ENCODE assay signal across 10 cellular contexts in the genomic region with DNA sequence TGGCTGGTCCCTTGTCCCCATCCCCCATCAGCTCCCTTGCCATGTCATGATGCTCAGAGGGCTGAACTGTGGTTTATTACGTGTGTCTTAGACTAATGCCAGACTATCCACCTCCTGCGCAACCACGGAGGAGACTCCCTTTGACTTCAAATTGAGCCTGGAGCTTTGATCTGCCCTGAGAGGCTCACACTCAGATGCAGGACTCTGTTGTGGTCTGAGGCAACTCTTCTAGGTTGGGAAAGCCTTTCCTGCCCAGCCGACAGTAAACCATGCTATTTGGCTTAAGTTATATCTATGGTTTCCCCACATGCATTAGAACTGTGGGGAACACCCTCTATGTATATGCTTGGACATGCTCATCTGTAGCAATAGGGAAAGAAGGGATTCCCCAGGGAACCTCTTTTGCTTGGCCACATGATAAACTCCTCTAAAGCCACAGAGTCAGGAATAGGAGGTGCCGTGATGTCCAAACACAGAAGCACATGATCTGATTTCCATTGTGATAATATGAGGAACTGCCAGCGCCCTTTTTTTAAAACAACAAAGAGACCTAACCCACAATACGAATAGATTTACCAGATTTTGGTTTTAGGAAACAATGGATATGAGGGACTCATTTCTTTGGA. TPM values are rescaled to one million over a fixed set of nuclear protein-coding genes. Genes with fewer than 3 reads are reported as not detected.
DNase-seq lines count a peak whose midpoint lies in the region; ATAC-seq and TF ChIP-seq lines count a peak whose summit lies in the region.
"Had no signal": no experiment of that assay in that cellular context is flagged by ENCODE, and none has a peak within 500 bp of the region (broad histone marks: within the 10 kb centered on the region; RNA-seq: fewer than 3 reads in every experiment).

No MANE protein-coding gene starts in this region.

- WGBS in esophagus squamous epithelium, 2 donors, result 27 to 33% methylated on average over 4 to 7 of the region's 7 CpGs

- H3K36me3 ChIP-seq in esophagus squamous epithelium (no peaks in the 10 kb centered on the region), gastrocnemius medialis (no peaks in the 10 kb centered on the region), OCI-LY7 (ENCODE audit: insufficient read depth, low read length) (no peaks in the 10 kb centered on the region)
- H3K36me3 ChIP-seq: SJCRH30 had no signal

- TF ChIP-seq POLR2A in esophagus squamous epithelium (IDR thresholded peaks at IDR 0.05) (no peak), gastrocnemius medialis (IDR thresholded peaks at IDR 0.05) (no peak)

- CTCF ChIA-PET in OCI-LY7 (lab: Charles Lee; ENCODE audit: unreplicated experiment), result no interaction called here

- H3K27me3 ChIP-seq in HL-60 (ENCODE audit: insufficient read depth, poor library complexity, severe bottlenecking) (no peaks in the 10 kb centered on the region), esophagus squamous epithelium (no peaks in the 10 kb centered on the region), gastrocnemius medialis (no peaks in the 10 kb centered on the region)
- H3K27me3 ChIP-seq: SJCRH30 had no signal

- peaks cover 28 to 68% (median 51%) of the 10 kb centered on the region in 3 donors for H3K4me1 ChIP-seq in esophagus squamous epithelium
- H3K4me1 ChIP-seq in gastrocnemius medialis, result peaks cover 11 to 25% of the 10 kb centered on the region in 2 donors
- peaks cover 12% of the 10 kb centered on the region for H3K4me1 ChIP-seq in OCI-LY7 (ENCODE audit: insufficient read depth, low read length, poor library complexity, severe bottlenecking)

- H3K4me3 ChIP-seq in HL-60 (replicated peaks; ENCODE audit: insufficient read depth, low read length) (no peak overlapping the region), esophagus squamous epithelium (no peak overlapping the region), gastrocnemius medialis (no peak overlapping the region), OCI-LY7 (ENCODE audit: low read depth, low read length, poor library complexity, severe bottlenecking) (no peak overlapping the region)
- H3K4me3 ChIP-seq: SJCRH30 had no signal

- H3K79me2 ChIP-seq in OCI-LY7 (ENCODE audit: insufficient read depth, low read depth, low read length), result no peaks in the 10 kb centered on the region

- no peaks in the 10 kb centered on the region for H4K20me1 ChIP-seq in OCI-LY7 (ENCODE audit: insufficient read depth, low read length)

- no peak for TF ChIP-seq CTCF in HL-60 (IDR thresholded peaks at IDR 0.05; ENCODE audit: insufficient read depth, low read length)
- no peak for TF ChIP-seq CTCF in esophagus squamous epithelium (IDR thresholded peaks at IDR 0.05)
- no peak for TF ChIP-seq CTCF in gastrocnemius medialis (IDR thresholded peaks at IDR 0.05 in 4 of 5, conservative IDR thresholded peaks at IDR 0.05 in 1 of 5)
- TF ChIP-seq CTCF in OCI-LY7 (conservative IDR thresholded peaks at IDR 0.05; ENCODE audit: low read length), result no peak

- intact Hi-C loops in esophagus squamous epithelium (cut with DNase I) (no loop called here), gastrocnemius medialis (cut with DNase I; ENCODE audit: low total_unique reads) (no loop called here), OCI-LY7 (cut with micrococcal nuclease; ENCODE audit: unreplicated experiment) (no loop called here)

- peak; percentile 55 to 67 for ATAC-seq in gastrocnemius medialis

- POLR2A ChIA-PET in OCI-LY7 (lab: Charles Lee), result interaction anchor here (0.6 to 1.5 kb wide), 2 partner anchors 14 to 418 kb away, joined by 4 read pairs; no protein-coding TSS in a partner anchor

- DNase-seq in HL-60 (ENCODE audit: low read depth in 1 of 2, low spot score in 1 of 2), result peak in 1 of 2 experiments; percentile 97
- DNase-seq in SKM-1 treated with dmso at 0.1 percent for 144 hours (lab: John Stamatoyannopoulos, UW; ENCODE audit: unreplicated experiment), result peak; percentile 53
- no peak for DNase-seq in esophagus squamous epithelium (lab: John Stamatoyannopoulos, UW)
- no peak for DNase-seq in gastrocnemius medialis
- no peak for DNase-seq in NCI-H82 (lab: John Stamatoyannopoulos, UW)
- DNase-seq in activated CD8-positive, alpha-beta memory T cell treated with anti-CD3 and anti-CD28 coated beads, Interleukin-2, amount 50 U/mL, for 4 hours, result no peak
- no peak for DNase-seq in GM19238 (ENCODE audit: insufficient read length, low spot score)
- no peak for DNase-seq in OCI-LY7 (ENCODE audit: low spot score)
- DNase-seq: Calu3, SJCRH30 had no signal

- no peak overlapping the region for H3K4me2 ChIP-seq in OCI-LY7 (ENCODE audit: low read length)

- H3K9me3 ChIP-seq in esophagus squamous epithelium (no peaks in the 10 kb centered on the region), gastrocnemius medialis (no peaks in the 10 kb centered on the region), OCI-LY7 (ENCODE audit: low read length) (no peaks in the 10 kb centered on the region)
- H3K9me3 ChIP-seq: SJCRH30 had no signal

- H3K27ac ChIP-seq in HL-60 (replicated peaks), result peak overlapping the region; percentile 73
- peak overlapping the region; percentile 68 to 86 (median 74) for H3K27ac ChIP-seq in esophagus squamous epithelium
- H3K27ac ChIP-seq in gastrocnemius medialis, result peak overlapping the region; percentile 69 to 84 (median 80)
- no peak overlapping the region for H3K27ac ChIP-seq in OCI-LY7 (ENCODE audit: low read depth, low read length, poor library complexity, severe bottlenecking)
- H3K27ac ChIP-seq: SJCRH30 had no signal

- no TSS peak for BruUV-seq in OCI-LY7 (replicated peaks; lab: Mats Ljungman, UMichigan)

- in situ Hi-C loops in gastrocnemius medialis (cut with MboI; ENCODE audit: low sequenced_read_pairs in 4 of 4), result no loop called here

- no peaks in the 10 kb centered on the region for H3K9me2 ChIP-seq in OCI-LY7 (ENCODE audit: insufficient read depth, low read length)

- H2AFZ ChIP-seq in OCI-LY7 (ENCODE audit: low read length), result no peak overlapping the region

RNA-seq across cellular contexts. Expression of a gene that starts 11.1 kb away (rescaled TPM):
- 100 to 1,000 TPM; 234 to 565 (median 415) TPM for total RNA-seq in esophagus squamous epithelium
- total RNA-seq in gastrocnemius medialis, result 100 to 1,000 TPM in 1 of 4 donors, 10 to 100 TPM in 3; 68.0 to 124 (median 80.6) TPM
- total RNA-seq in OCI-LY7 (2014; rRNA removed; shearing (Covaris generic)), result not detected in 2 replicates
- total RNA-seq in OCI-LY7 (2022), result not detected in 2 replicates

Comparison
In these comparisons a context has a peak if more than half of its experiments do, and no peak if none do; other contexts are left out.
1. RNA of a gene that starts 11.1 kb away (total RNA-seq): 234 to 565 TPM in esophagus squamous epithelium and 68.0 to 124 TPM in gastrocnemius medialis; not detected in OCI-LY7; every median in the first group is over 10 times any median in the second.